Comparison of ENCODE assay signal across 15 cellular contexts in the genomic region with DNA sequence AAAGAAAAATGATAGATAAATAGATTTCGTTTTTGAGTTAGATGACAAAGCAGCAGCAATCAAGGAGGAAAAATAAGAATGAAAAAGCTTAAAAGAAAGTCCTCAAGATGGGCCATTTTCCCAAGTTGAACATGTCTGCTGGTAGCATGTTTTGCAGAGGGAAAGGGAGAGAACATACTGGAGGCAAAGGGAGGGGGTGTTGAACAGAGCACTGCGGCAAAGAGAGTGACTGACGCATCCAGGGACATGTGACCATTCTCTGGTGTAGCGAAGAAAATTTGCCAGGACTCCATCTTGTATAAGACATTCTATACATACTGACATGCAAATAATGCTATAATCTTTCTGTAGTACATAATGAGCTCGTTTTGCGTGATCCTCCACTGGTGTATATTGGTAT. TPM values are rescaled to one million over a fixed set of nuclear protein-coding genes. Genes with fewer than 3 reads are reported as not detected.
DNase-seq lines count a peak whose midpoint lies in the region; ATAC-seq, FAIRE-seq and TF ChIP-seq lines count a peak whose summit lies in the region.
"Had no signal": no experiment of that assay in that cellular context is flagged by ENCODE, and none has a peak within 500 bp of the region (broad histone marks: within the 10 kb centered on the region; RNA-seq: fewer than 3 reads in every experiment).

No MANE protein-coding gene starts in this region.

- H3K9ac ChIP-seq in kidney (ENCODE audit: low read length in 2 of 2) = no peak overlapping the region

- BruUV-seq in A673 (replicated peaks; lab: Mats Ljungman, UMichigan) = no TSS peak

- intact Hi-C loops in A673 (cut with micrococcal nuclease; ENCODE audit: unreplicated experiment) (no loop called here), kidney (cut with DNase I) (no loop called here)

- H3K4me3 ChIP-seq in A673 (ENCODE audit: low read depth, low read length, poor library complexity, severe bottlenecking) (peak overlapping the region; percentile 32), coronary artery (peak overlapping the region; percentile 55), kidney (ENCODE audit: low read length in 2 of 2) (no peak overlapping the region)

- POLR2A ChIA-PET in A673 (lab: Charles Lee; ENCODE audit: low non-redundant PET) = no interaction called here

- DNase-seq in A673 (ENCODE audit: low spot score) = peak; percentile 38
- DNase-seq in NCI-H1417 treated with DMSO at 0.1 percent for 48 hours (lab: John Stamatoyannopoulos, UW) = peak; percentile 15
- no peak for DNase-seq in coronary artery (ENCODE audit: low spot score)
- peak; percentile 31 for DNase-seq in middle frontal gyrus (ENCODE audit: extremely low spot score, low spot score)
- no peak for DNase-seq in NK-92 treated with Interleukin-12 subunit alpha and Interleukin-12 subunit beta, amount 100 ng/mL, for 24 hours (lab: John Stamatoyannopoulos, UW)
- no peak for DNase-seq in AG08395 (ENCODE audit: low spot score)
- no peak for DNase-seq in kidney
- DNase-seq: activated naive CD4-positive, alpha-beta T cell treated with anti-CD3 and anti-CD28 coated beads, Interleukin-2, amount 50 U/mL, for 16 hours; NCI-H526; SIG-M5; stimulated activated CD4-positive, alpha-beta T cell treated with anti-CD3 and anti-CD28 coated beads, Interleukin-15, amount 100 ng/mL, for 24 hours had no signal

- H3K27ac ChIP-seq in A673 (ENCODE audit: low read depth, low read length, poor library complexity, severe bottlenecking) = no peak overlapping the region
- H3K27ac ChIP-seq in coronary artery = no peak overlapping the region
- no peak overlapping the region for H3K27ac ChIP-seq in kidney (ENCODE audit: low read depth in 2 of 2, low read length in 2 of 2)

- H3K27me3 ChIP-seq in A673 (replicated peaks; ENCODE audit: insufficient read depth, low read depth, low read length, poor library complexity) = peaks cover 3% of the 10 kb centered on the region

- CTCF ChIA-PET in A673 (lab: Charles Lee) = interaction anchor here (0.6 kb wide), 1 partner anchor 649 kb away, joined by 7 read pairs; no protein-coding TSS in a partner anchor

- H3K36me3 ChIP-seq in A673 (ENCODE audit: insufficient read depth, low read length, poor library complexity, severe bottlenecking) (no peaks in the 10 kb centered on the region), kidney (ENCODE audit: control insufficient read depth in 1 of 2, insufficient read depth in 2 of 2, low read length in 2 of 2) (no peaks in the 10 kb centered on the region)

- no peak for ATAC-seq in activated CD4-positive, CD25-positive, alpha-beta regulatory T cell treated with anti-CD3 and anti-CD28 coated beads, Interleukin-2, amount 50 U/mL, for 24 hours
- ATAC-seq: natural killer cell treated with Interleukin-12 subunit alpha and Interleukin-12 subunit beta and Interleukin-15 and Interleukin-18, amount 100 ng/mL, for 72 hours had no signal

- H3K9me3 ChIP-seq in A673 (ENCODE audit: low read depth, low read length, poor library complexity, severe bottlenecking) (no peaks in the 10 kb centered on the region), kidney (ENCODE audit: control insufficient read depth in 1 of 2, low read length in 2 of 2) (no peaks in the 10 kb centered on the region)

- H3K4me1 ChIP-seq in A673 (ENCODE audit: insufficient read depth, low read length, poor library complexity, severe bottlenecking) = peaks cover 3% of the 10 kb centered on the region
- H3K4me1 ChIP-seq in kidney (ENCODE audit: control insufficient read depth in 1 of 2, insufficient read depth in 1 of 2, low read depth in 1 of 2, low read length in 2 of 2) = no peaks in the 10 kb centered on the region

- no peak for FAIRE-seq in kidney (lab: Jason Lieb, UNC)
- FAIRE-seq: TTC549 had no signal

- TF ChIP-seq CTCF in A673 (conservative IDR thresholded peaks at IDR 0.05; ENCODE audit: low read depth, low read length) = no peak
- no peak for TF ChIP-seq CTCF in coronary artery (IDR thresholded peaks at IDR 0.05)
- TF ChIP-seq CTCF in kidney (IDR thresholded peaks at IDR 0.05; ENCODE audit: borderline replicate concordance, extremely low read depth, insufficient read depth) = no peak

RNA-seq across cellular contexts. Expression of a gene that starts 1.2 kb away (rescaled TPM):
- total RNA-seq in A673 (2021) (4.2 and 7.5 TPM in 2 replicates), kidney (45.9 TPM)
- polyA plus RNA-seq in kidney (ENCODE audit: insufficient read depth, low read depth, low replicate concordance) = 0.67 TPM
- total RNA-seq: activated CD8-positive, alpha-beta memory T cell treated with anti-CD3 and anti-CD28 coated beads for 36 hours had no signal

Comparison
In these comparisons a context has a peak if more than half of its experiments do, and no peak if none do; other contexts are left out.
1. DNase-seq: peak in A673 (single experiment), NCI-H1417 treated with DMSO at 0.1 percent for 48 hours (single experiment) and middle frontal gyrus (single experiment); none in coronary artery (single experiment), NK-92 treated with Interleukin-12 subunit alpha and Interleukin-12 subunit beta, amount 100 ng/mL, for 24 hours (single experiment), AG08395 (single experiment) and kidney (single experiment).
2. H3K4me3 ChIP-seq: peak in A673 (single experiment) and coronary artery (single experiment); none in kidney (0 of 2).